Comparison of ENCODE assay signal across 8 cellular contexts in genomic region chr7:75639893-75640600, GRCh38.
DNase-seq lines count a peak whose midpoint lies in the region; ATAC-seq and TF ChIP-seq lines count a peak whose summit lies in the region.

No MANE protein-coding gene starts in this region.

- intact Hi-C loops in activated CD4-positive, alpha-beta T cell treated with anti-CD3 and anti-CD28 coated beads for 36 hours (cut with DNase I, micrococcal nuclease) = loop anchor here (5.0 to 10.0 kb wide), 4 partner anchors 113 to 568 kb away; partner anchors contain the start of genes POM121C (in 1 of the 2) and RCC1L (in 1 of the 2)

- H3K4me3 ChIP-seq in WERI-Rb-1 (ENCODE audit: low read depth, low read length) (peak overlapping the region; percentile 65), iPS DF 6.9 (ENCODE audit: low read length) (peak overlapping the region; percentile 74; the same call in 1 of the 2 replicates)

- no peak for TF ChIP-seq CTCF in WERI-Rb-1 (IDR thresholded peaks at IDR 0.05; ENCODE audit: low read depth, low read length)

- ATAC-seq in activated CD4-positive, alpha-beta T cell treated with anti-CD3 and anti-CD28 coated beads for 36 hours = no peak
- no peak for ATAC-seq in stimulated activated naive CD8-positive, alpha-beta T cell treated with anti-CD3 and anti-CD28 coated beads, Interleukin-15, amount 100 ng/mL, for 72 hours
- ATAC-seq in GM18861 (IDR thresholded peaks at IDR 0.05; ENCODE audit: unreplicated experiment) = no peak

- H3K27ac Mint-ChIP-seq in activated CD4-positive, alpha-beta T cell treated with anti-CD3 and anti-CD28 coated beads for 36 hours = no peak overlapping the region
- no peak overlapping the region for H3K27ac Mint-ChIP-seq in stimulated activated naive CD8-positive, alpha-beta T cell treated with anti-CD3 and anti-CD28 coated beads, Interleukin-15, amount 100 ng/mL, for 72 hours

- H3K4me1 ChIP-seq in iPS DF 6.9 (ENCODE audit: control insufficient read depth, insufficient read depth, low read length) = peaks cover 3% of the 10 kb centered on the region; the same call in 1 of the 2 replicates

- peaks cover 3% of the 10 kb centered on the region for H3K27me3 Mint-ChIP-seq in activated CD4-positive, alpha-beta T cell treated with anti-CD3 and anti-CD28 coated beads for 36 hours
- H3K27me3 Mint-ChIP-seq in stimulated activated naive CD8-positive, alpha-beta T cell treated with anti-CD3 and anti-CD28 coated beads, Interleukin-15, amount 100 ng/mL, for 72 hours = peaks cover 14% of the 10 kb centered on the region

- POLR2A ChIA-PET in activated CD4-positive, alpha-beta T cell treated with anti-CD3 and anti-CD28 coated beads for 36 hours (lab: Charles Lee) = no interaction called here
- POLR2A ChIA-PET in HEK293T (lab: Yijun Ruan, JAX) = no interaction called here

- H3K27me3 ChIP-seq in WERI-Rb-1 (ENCODE audit: insufficient read depth, low read depth, severe bottlenecking) = no peaks in the 10 kb centered on the region
- H3K27me3 ChIP-seq in iPS DF 6.9 (ENCODE audit: control insufficient read depth, insufficient read depth, low read length) = no peaks in the 10 kb centered on the region

- H3K27ac ChIP-seq in WERI-Rb-1 (peak overlapping the region; percentile 96), iPS DF 6.9 (ENCODE audit: low read length) (peak overlapping the region; percentile 60)

- WGBS in iPS DF 6.9 (ENCODE audit: insufficient coverage, insufficient read length) = no CpG with 5 or more reads among the region's 15 CpGs

- H3K9me3 ChIP-seq in WERI-Rb-1 (ENCODE audit: severe bottlenecking) (peaks cover 9% of the 10 kb centered on the region), iPS DF 6.9 (ENCODE audit: control insufficient read depth, insufficient read depth, low read length) (no peaks in the 10 kb centered on the region)

- no peaks in the 10 kb centered on the region for H3K36me3 Mint-ChIP-seq in activated CD4-positive, alpha-beta T cell treated with anti-CD3 and anti-CD28 coated beads for 36 hours (ENCODE audit: low read depth)

- CTCF ChIA-PET in activated CD4-positive, alpha-beta T cell treated with anti-CD3 and anti-CD28 coated beads for 36 hours (lab: Charles Lee) = no interaction called here
- CTCF ChIA-PET in HEK293T (lab: Yijun Ruan, JAX) = no interaction called here

- no peak for DNase-seq in activated CD4-positive, alpha-beta T cell treated with anti-CD3 and anti-CD28 coated beads for 36 hours
- DNase-seq in activated CD4-positive, alpha-beta T cell treated with anti-CD3 and anti-CD28 coated beads, Interleukin-2, amount 50 U/mL, for 1 hour = no peak
- DNase-seq in WERI-Rb-1 = peak; percentile 76
- DNase-seq in iPS DF 6.9 (ENCODE audit: low read depth, low spot score) = no peak
- DNase-seq in stimulated activated naive CD8-positive, alpha-beta T cell treated with anti-CD3 and anti-CD28 coated beads, Interleukin-15, amount 100 ng/mL, for 72 hours = no peak
- DNase-seq in HEK293T (ENCODE audit: extremely low spot score) = no peak
- no peak for DNase-seq in NCI-H510A treated with DMSO at 0.1 percent for 48 hours (lab: John Stamatoyannopoulos, UW)

- H3K4me3 Mint-ChIP-seq in activated CD4-positive, alpha-beta T cell treated with anti-CD3 and anti-CD28 coated beads for 36 hours = peak overlapping the region; percentile 73
- peak overlapping the region; percentile 78 to 80 for H3K4me3 Mint-ChIP-seq in stimulated activated naive CD8-positive, alpha-beta T cell treated with anti-CD3 and anti-CD28 coated beads, Interleukin-15, amount 100 ng/mL, for 72 hours

- H3K9me3 Mint-ChIP-seq in activated CD4-positive, alpha-beta T cell treated with anti-CD3 and anti-CD28 coated beads for 36 hours (ENCODE audit: low read depth) = no peaks in the 10 kb centered on the region
- peaks cover 0 to 5% of the 10 kb centered on the region in 2 donors for H3K9me3 Mint-ChIP-seq in stimulated activated naive CD8-positive, alpha-beta T cell treated with anti-CD3 and anti-CD28 coated beads, Interleukin-15, amount 100 ng/mL, for 72 hours

- H3K36me3 ChIP-seq in WERI-Rb-1 (no peaks in the 10 kb centered on the region; the same call in 1 of the 2 replicates), iPS DF 6.9 (ENCODE audit: control insufficient read depth, insufficient read depth, low read length) (no peaks in the 10 kb centered on the region)

- peaks cover 8% of the 10 kb centered on the region for H3K4me1 Mint-ChIP-seq in activated CD4-positive, alpha-beta T cell treated with anti-CD3 and anti-CD28 coated beads for 36 hours
- H3K4me1 Mint-ChIP-seq in stimulated activated naive CD8-positive, alpha-beta T cell treated with anti-CD3 and anti-CD28 coated beads, Interleukin-15, amount 100 ng/mL, for 72 hours = peaks cover 14% of the 10 kb centered on the region

TF ChIP-seq in HEK293T, 16 proteins besides CTCF, POLR2A, EP300 and RAD21:
- no peak for TF ChIP-seq SUZ12 (IDR thresholded peaks at IDR 0.05)
